9 cellular contexts compared by ENCODE assay signal in the genomic region with DNA sequence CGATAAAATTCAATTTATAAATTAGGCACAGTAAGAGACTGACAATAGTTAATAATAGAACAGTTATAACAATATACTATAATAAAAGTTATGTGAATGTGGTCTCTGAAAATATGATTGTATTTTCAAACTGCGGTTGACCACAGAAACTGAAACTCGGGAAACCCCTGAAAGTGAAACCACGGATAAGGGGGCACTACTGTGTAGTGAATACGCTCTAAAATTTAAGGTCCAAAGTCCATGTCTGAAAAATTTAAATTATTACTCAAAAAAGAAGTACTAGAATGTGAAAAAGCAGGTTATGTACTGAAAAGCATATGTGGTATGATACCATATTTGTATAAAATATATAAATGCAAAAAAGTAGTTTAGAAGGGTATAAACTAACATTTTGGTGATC. TPM values are rescaled to one million over a fixed set of nuclear protein-coding genes. Genes with fewer than 3 reads are reported as not detected.
A peak's percentile ranks its signal among the peaks of the same experiment; 100 is the strongest.
DNase-seq lines count a peak whose midpoint lies in the region; TF ChIP-seq lines count a peak whose summit lies in the region.
"Had no signal": no experiment of that assay in that cellular context is flagged by ENCODE, and none has a peak within 500 bp of the region (broad histone marks: within the 10 kb centered on the region; RNA-seq: fewer than 3 reads in every experiment).

No MANE protein-coding gene starts in this region.

- H3K9me3 Mint-ChIP-seq in activated T-cell treated with anti-CD3 and anti-CD28 coated beads, Interleukin-2, amount 50 U/mL, for 24 hours = no peaks in the 10 kb centered on the region

- TF ChIP-seq CTCF in adrenal gland (IDR thresholded peaks at IDR 0.05) = peak in 1 of 6 experiments; percentile 12
- no peak for TF ChIP-seq CTCF in kidney epithelial cell (IDR thresholded peaks at IDR 0.05; ENCODE audit: insufficient read depth, low read length, poor library complexity, severe bottlenecking)
- no peak for TF ChIP-seq CTCF in tibial artery (IDR thresholded peaks at IDR 0.05)

- DNase-seq in activated T-cell treated with anti-CD3 and anti-CD28 coated beads, Interleukin-2, amount 50 U/mL, for 24 hours = no peak
- no peak for DNase-seq in activated T-cell treated with anti-CD3 and anti-CD28 coated beads, Interleukin-2, amount 50 U/mL, for 48 hours
- no peak for DNase-seq in adrenal gland
- no peak for DNase-seq in kidney epithelial cell (ENCODE audit: low read depth)
- DNase-seq in tibial artery = no peak
- DNase-seq in stimulated activated CD4-positive, alpha-beta T cell treated with anti-CD3 and anti-CD28 coated beads, Interleukin-4, amount 100 ng/mL, for 4 hours = no peak
- DNase-seq in Ammon's horn (ENCODE audit: low spot score) = no peak
- DNase-seq in NCI-H446 (lab: John Stamatoyannopoulos, UW) = no peak
- DNase-seq: NCI-H524 treated with DMSO at 0.1 percent for 48 hours had no signal

- peaks cover 24 to 40% of the 10 kb centered on the region in 2 donors for H3K4me1 ChIP-seq in adrenal gland (replicated peaks in 1 of 2)
- H3K4me1 ChIP-seq in tibial artery = peaks cover 0 to 30% (median 15%) of the 10 kb centered on the region in 4 donors

- peak overlapping the region in 4 of 5 donors; percentile 94 to 98 (median 97) for H3K27ac ChIP-seq in adrenal gland
- H3K27ac ChIP-seq in tibial artery = peak overlapping the region; percentile 91 to 99

- H3K4me3 ChIP-seq in adrenal gland (peak overlapping the region in 2 of 4 donors; percentile 78 to 89), kidney epithelial cell (ENCODE audit: low read depth, low read length) (peak overlapping the region; percentile 93), tibial artery (peak overlapping the region; percentile 72 to 96)

- peak overlapping the region; percentile 86 for H3K4me3 Mint-ChIP-seq in activated T-cell treated with anti-CD3 and anti-CD28 coated beads, Interleukin-2, amount 50 U/mL, for 24 hours

- WGBS in adrenal gland, 4 donors = 3 to 7% (median 5%) methylated on average over 5 of the region's 5 CpGs

- H3K9me3 ChIP-seq in adrenal gland (replicated peaks in 1 of 3) = no peaks in the 10 kb centered on the region
- H3K9me3 ChIP-seq in tibial artery = no peaks in the 10 kb centered on the region

- no peak for TF ChIP-seq POLR2A in adrenal gland (IDR thresholded peaks at IDR 0.05)

- H3K36me3 Mint-ChIP-seq in activated T-cell treated with anti-CD3 and anti-CD28 coated beads, Interleukin-2, amount 50 U/mL, for 24 hours (ENCODE audit: low read depth) = peaks cover 3% of the 10 kb centered on the region

- no peak overlapping the region for H3K27ac Mint-ChIP-seq in activated T-cell treated with anti-CD3 and anti-CD28 coated beads, Interleukin-2, amount 50 U/mL, for 24 hours

- H3K27me3 Mint-ChIP-seq in activated T-cell treated with anti-CD3 and anti-CD28 coated beads, Interleukin-2, amount 50 U/mL, for 24 hours = no peaks in the 10 kb centered on the region

- peaks cover 41% of the 10 kb centered on the region for H3K4me1 Mint-ChIP-seq in activated T-cell treated with anti-CD3 and anti-CD28 coated beads, Interleukin-2, amount 50 U/mL, for 24 hours (ENCODE audit: low read depth)

- H3K36me3 ChIP-seq in adrenal gland (replicated peaks in 1 of 2) = no peaks in the 10 kb centered on the region
- H3K36me3 ChIP-seq in kidney epithelial cell (ENCODE audit: control insufficient read depth, insufficient read depth, low read length) = no peaks in the 10 kb centered on the region
- peaks cover 0 to 4% (median 0%) of the 10 kb centered on the region in 3 donors for H3K36me3 ChIP-seq in tibial artery

- intact Hi-C loops in adrenal gland (cut with DNase I) = no loop called here
- intact Hi-C loops in tibial artery (cut with DNase I; ENCODE audit: low total_unique reads) = no loop called here

- H3K27me3 ChIP-seq in adrenal gland = no peaks in the 10 kb centered on the region
- H3K27me3 ChIP-seq in kidney epithelial cell (ENCODE audit: control insufficient read depth, insufficient read depth, low read length) = no peaks in the 10 kb centered on the region
- no peaks in the 10 kb centered on the region for H3K27me3 ChIP-seq in tibial artery

RNA-seq across cellular contexts. Expression of gene SMIM14, which starts 1.9 kb away (rescaled TPM):
- total RNA-seq in adrenal gland (100 to 1,000 TPM in 6 of 8 donors, 10 to 100 TPM in 2; 59.3 to 160 (median 126) TPM), kidney epithelial cell (29.6 and 58.4 TPM in 2 replicates)
- polyA plus RNA-seq in adrenal gland = 100 to 1,000 TPM in 1 of 3 donors, 10 to 100 TPM in 2; 24.1 to 117 (median 27.1) TPM
